24 cellular contexts compared by ENCODE assay signal in genomic region chr6:130557481-130558112, GRCh38.
DNase-seq lines count a peak whose midpoint lies in the region; ATAC-seq, FAIRE-seq and TF ChIP-seq lines count a peak whose summit lies in the region.
"Had no signal": no experiment of that assay in that cellular context is flagged by ENCODE, and none has a peak within 500 bp of the region (broad histone marks: within the 10 kb centered on the region; RNA-seq: fewer than 3 reads in every experiment).

No MANE protein-coding gene starts in this region.

- H3K79me2 ChIP-seq in astrocyte (ENCODE audit: insufficient read depth, low read length): no peaks in the 10 kb centered on the region
- H3K79me2 ChIP-seq in mammary epithelial cell (ENCODE audit: insufficient read depth, low read length): no peaks in the 10 kb centered on the region
- H3K79me2 ChIP-seq: hepatocyte had no signal

- H4K20me1 ChIP-seq in astrocyte (ENCODE audit: insufficient read depth, low read length): no peaks in the 10 kb centered on the region
- H4K20me1 ChIP-seq in mammary epithelial cell (ENCODE audit: insufficient read depth, low read length): no peaks in the 10 kb centered on the region

- CTCF ChIA-PET in mammary epithelial cell (lab: Charles Lee; ENCODE audit: low non-redundant PET): no interaction called here

- in situ Hi-C loops in mammary epithelial cell (cut with MboI; ENCODE audit: low sequenced_read_pairs in 2 of 2): no loop called here

- WGBS in mammary epithelial cell (ENCODE audit: low coverage, missing lambda C conversion rate): 78% methylated on average over 3 of the region's 3 CpGs

- H3K4me3 Mint-ChIP-seq in astrocyte (ENCODE audit: unreplicated experiment): no peak overlapping the region
- H3K4me3 Mint-ChIP-seq: CD8-positive, alpha-beta memory T cell; central memory CD8-positive, alpha-beta T cell; WTC11 had no signal

- peaks cover 4% of the 10 kb centered on the region for H3K4me1 ChIP-seq in astrocyte (ENCODE audit: insufficient read depth, low read length)
- H3K4me1 ChIP-seq in mammary epithelial cell (ENCODE audit: insufficient read depth, low read length): no peaks in the 10 kb centered on the region
- H3K4me1 ChIP-seq: adrenal gland, right lobe of liver had no signal

- H3K27me3 ChIP-seq in astrocyte (ENCODE audit: insufficient read depth, low read length) (no peaks in the 10 kb centered on the region), mammary epithelial cell (ENCODE audit: insufficient read depth, low read length) (no peaks in the 10 kb centered on the region)
- H3K27me3 ChIP-seq: adrenal gland, hepatocyte, right lobe of liver had no signal

- H3K9ac ChIP-seq in astrocyte (ENCODE audit: low read length): no peak overlapping the region
- H3K9ac ChIP-seq in mammary epithelial cell (ENCODE audit: insufficient read depth, low read length): no peak overlapping the region
- H3K9ac ChIP-seq: KMS-11 had no signal

- DNase-seq in GM12865 (ENCODE audit: low read depth) (peak; percentile 17), NCI-H187 (lab: John Stamatoyannopoulos, UW) (peak; percentile 27 to 43), astrocyte (ENCODE audit: low read depth) (no peak), KG1 (lab: John Stamatoyannopoulos, UW) (no peak), mammary epithelial cell (no peak)
- DNase-seq in stimulated activated CD4-positive, alpha-beta T cell treated with anti-CD3 and anti-CD28 coated beads, Interleukin-4, amount 100 ng/mL, for 4 hours: no peak
- no peak for DNase-seq in activated CD4-positive, alpha-beta T cell treated with anti-CD3 and anti-CD28 coated beads, Interleukin-2, amount 50 U/mL, for 1 hour
- DNase-seq: activated CD8-positive, alpha-beta memory T cell treated with anti-CD3 and anti-CD28 coated beads for 24 hours; adrenal gland; CD8-positive, alpha-beta memory T cell; effector CD4-positive, alpha-beta T cell; EL; left cardiac atrium; NCI-H2029; NCI-H526; right lobe of liver; stimulated activated CD4-positive, alpha-beta T cell treated with anti-CD3 and anti-CD28 coated beads, Interleukin-1b, Interleukin-23, amount 100 ng/mL, for 48 hours had no signal

- no peaks in the 10 kb centered on the region for H3K27me3 Mint-ChIP-seq in astrocyte (ENCODE audit: low read depth, unreplicated experiment)
- H3K27me3 Mint-ChIP-seq: central memory CD8-positive, alpha-beta T cell had no signal

- intact Hi-C loops in mammary epithelial cell (cut with micrococcal nuclease): no loop called here

- H3K9me3 Mint-ChIP-seq in astrocyte (ENCODE audit: unreplicated experiment): peaks cover 2% of the 10 kb centered on the region
- H3K9me3 Mint-ChIP-seq: central memory CD8-positive, alpha-beta T cell; WTC11 had no signal

- H3K4me2 ChIP-seq in astrocyte (ENCODE audit: low read length): no peak overlapping the region
- H3K4me2 ChIP-seq in mammary epithelial cell (ENCODE audit: insufficient read depth, low read depth, low read length): no peak overlapping the region
- H3K4me2 ChIP-seq: hepatocyte, KMS-11 had no signal

- H3K27ac Mint-ChIP-seq in astrocyte (ENCODE audit: unreplicated experiment): no peak overlapping the region
- H3K27ac Mint-ChIP-seq: activated T-helper 2 cell treated with anti-CD3 and anti-CD28 coated beads, Interferon-gamma antibody, Interleukin-2, Interleukin-4, amounts not matched to agents 10 μg/mL and 5 μg/mL and 100 μg/mL, durations not matched to agents 14 hours and 24 hours and 36 hours; CD8-positive, alpha-beta memory T cell; WTC11 had no signal

- BruUV-seq in mammary epithelial cell (replicated peaks; lab: Mats Ljungman, UMichigan): no TSS peak

- no peak overlapping the region for H2AFZ ChIP-seq in astrocyte (ENCODE audit: low read depth, low read length)
- no peak overlapping the region for H2AFZ ChIP-seq in mammary epithelial cell (ENCODE audit: low read depth, low read length)
- H2AFZ ChIP-seq: hepatocyte had no signal

- H3K4me3 ChIP-seq in GM12865 (ENCODE audit: low read depth, low read length): no peak overlapping the region
- H3K4me3 ChIP-seq in astrocyte (ENCODE audit: insufficient read depth, low read depth, low read length): no peak overlapping the region
- H3K4me3 ChIP-seq in mammary epithelial cell (replicated peaks in 1 of 3; ENCODE audit: insufficient read depth in 1 of 3, low read depth in 2 of 3, low read length in 3 of 3): no peak overlapping the region
- H3K4me3 ChIP-seq: adrenal gland, hepatocyte, right lobe of liver had no signal

- H3K27ac ChIP-seq in astrocyte (ENCODE audit: low read depth, low read length): no peak overlapping the region
- no peak overlapping the region for H3K27ac ChIP-seq in mammary epithelial cell (ENCODE audit: insufficient read depth, low read depth, low read length)
- H3K27ac ChIP-seq: adrenal gland, hepatocyte, KMS-11, right lobe of liver, RWPE1 had no signal

- no peak for TF ChIP-seq CTCF in GM12865 (IDR thresholded peaks at IDR 0.05; ENCODE audit: insufficient read depth, low read depth, low read length, missing control alignments)
- no peak for TF ChIP-seq CTCF in astrocyte (IDR thresholded peaks at IDR 0.05; ENCODE audit: insufficient read depth, low read depth, low read length)
- no peak for TF ChIP-seq CTCF in mammary epithelial cell (conservative IDR thresholded peaks at IDR 0.05 in 1 of 2, IDR thresholded peaks at IDR 0.05 in 1 of 2; ENCODE audit: extremely low read depth in 1 of 2, insufficient read depth in 1 of 2, low read depth in 1 of 2, low read length in 2 of 2)

- H3K36me3 ChIP-seq in astrocyte (ENCODE audit: insufficient read depth, low read length): no peaks in the 10 kb centered on the region
- no peaks in the 10 kb centered on the region for H3K36me3 ChIP-seq in mammary epithelial cell (ENCODE audit: insufficient read depth, low read length)
- H3K36me3 ChIP-seq: adrenal gland, right lobe of liver had no signal

- dilution Hi-C loops in mammary epithelial cell (cut with HindIII; ENCODE audit: low sequenced_read_pairs): no loop called here

- H3K9me3 ChIP-seq in astrocyte (ENCODE audit: insufficient read depth, low read depth, low read length) (no peaks in the 10 kb centered on the region), mammary epithelial cell (replicated peaks; ENCODE audit: insufficient read depth, low read length) (no peaks in the 10 kb centered on the region)
- H3K9me3 ChIP-seq: adrenal gland, right lobe of liver had no signal

- H3K4me1 Mint-ChIP-seq in astrocyte (ENCODE audit: low read depth, unreplicated experiment): peaks cover 8% of the 10 kb centered on the region
- H3K4me1 Mint-ChIP-seq: WTC11 had no signal

- peak; percentile 63 for ATAC-seq in HG02678 (IDR thresholded peaks at IDR 0.05; ENCODE audit: unreplicated experiment)
- ATAC-seq: left cardiac atrium, right lobe of liver, WTC11 had no signal

- no peaks in the 10 kb centered on the region for H3K36me3 Mint-ChIP-seq in astrocyte (ENCODE audit: low read depth, unreplicated experiment)
- H3K36me3 Mint-ChIP-seq: WTC11 had no signal

- FAIRE-seq in astrocyte (lab: Jason Lieb, UNC): peak; percentile 34

Comparison
In these comparisons a context has a peak if more than half of its experiments do, and no peak if none do; other contexts are left out.
1. DNase-seq: peak in GM12865 (single experiment) and NCI-H187 (2 of 2); none in astrocyte (single experiment), KG1 (single experiment), mammary epithelial cell (single experiment), stimulated activated CD4-positive, alpha-beta T cell treated with anti-CD3 and anti-CD28 coated beads, Interleukin-4, amount 100 ng/mL, for 4 hours (0 of 2) and activated CD4-positive, alpha-beta T cell treated with anti-CD3 and anti-CD28 coated beads, Interleukin-2, amount 50 U/mL, for 1 hour (single experiment).